In genomic region chr2:28680657-28681056, GRCh38 we compare ENCODE assay signal across 13 cellular contexts.
DNase-seq lines count a peak whose midpoint lies in the region; ATAC-seq, FAIRE-seq and TF ChIP-seq lines count a peak whose summit lies in the region.
"Had no signal": no experiment of that assay in that cellular context is flagged by ENCODE, and none has a peak within 500 bp of the region (broad histone marks: within the 10 kb centered on the region; RNA-seq: fewer than 3 reads in every experiment).

No MANE protein-coding gene starts in this region.

- H3K27me3 Mint-ChIP-seq in MCF 10A (ENCODE audit: insufficient read depth, unreplicated experiment): no peaks in the 10 kb centered on the region
- no peaks in the 10 kb centered on the region for H3K27me3 Mint-ChIP-seq in activated CD8-positive, alpha-beta T cell treated with anti-CD3 and anti-CD28 coated beads for 36 hours

- no peak overlapping the region for H3K9ac ChIP-seq in keratinocyte (ENCODE audit: control insufficient read depth, extremely low read depth, insufficient read depth, low read length)

- H3K9me1 ChIP-seq in keratinocyte (ENCODE audit: control insufficient read depth, extremely low read depth, insufficient read depth, low read length): no peaks in the 10 kb centered on the region

- TF ChIP-seq EP300 in suprapubic skin (IDR thresholded peaks at IDR 0.05): no peak

- H3K4me3 ChIP-seq in breast epithelium: no peak overlapping the region
- no peak overlapping the region for H3K4me3 ChIP-seq in keratinocyte (ENCODE audit: control insufficient read depth in 2 of 3, extremely low read depth in 1 of 3, insufficient read depth in 2 of 3, low read depth in 1 of 3, low read length in 3 of 3)
- H3K4me3 ChIP-seq in suprapubic skin: no peak overlapping the region

- DNase-seq in breast epithelium (ENCODE audit: low spot score in 2 of 2): peak in 1 of 2 donors; percentile 45
- no peak for DNase-seq in MCF 10A (ENCODE audit: unreplicated experiment)
- no peak for DNase-seq in activated CD8-positive, alpha-beta T cell treated with anti-CD3 and anti-CD28 coated beads for 36 hours
- no peak for DNase-seq in keratinocyte (ENCODE audit: low read depth, low spot score)
- DNase-seq in suprapubic skin (ENCODE audit: low spot score in 2 of 2): no peak
- DNase-seq in KG1 (lab: John Stamatoyannopoulos, UW): no peak
- DNase-seq in NCI-H446 (lab: John Stamatoyannopoulos, UW): no peak
- DNase-seq: AML-193, erythroblast, NCI-H1105, NCI-H510A had no signal

- intact Hi-C loops in breast epithelium (cut with DNase I; ENCODE audit: low total_unique reads) (no loop called here), MCF 10A (cut with micrococcal nuclease) (no loop called here)
- intact Hi-C loops in activated CD8-positive, alpha-beta T cell treated with anti-CD3 and anti-CD28 coated beads for 36 hours (cut with micrococcal nuclease): loop anchor here (5.0 kb wide), 1 partner anchor 58 kb away; no protein-coding TSS in a partner anchor

- TF ChIP-seq CTCF in breast epithelium (IDR thresholded peaks at IDR 0.05) (no peak), MCF 10A (IDR thresholded peaks at IDR 0.05; ENCODE audit: unreplicated experiment) (no peak), keratinocyte (optimal IDR thresholded peaks at IDR 0.05 in 1 of 3, IDR thresholded peaks at IDR 0.05 in 1 of 3, conservative IDR thresholded peaks at IDR 0.05 in 1 of 3; ENCODE audit: extremely low read depth in 1 of 3, insufficient read depth in 2 of 3, low read length in 3 of 3) (no peak), suprapubic skin (IDR thresholded peaks at IDR 0.05) (no peak)
- no peak for TF ChIP-seq CTCF in activated CD8-positive, alpha-beta T cell treated with anti-CD3 and anti-CD28 coated beads for 36 hours (IDR thresholded peaks at IDR 0.05)

- CTCF ChIA-PET in MCF 10A (lab: Yijun Ruan, JAX): interaction anchor here (0.6 kb wide), 1 partner anchor 36 kb away, joined by 3 read pairs; no protein-coding TSS in a partner anchor
- CTCF ChIA-PET in activated CD8-positive, alpha-beta T cell treated with anti-CD3 and anti-CD28 coated beads for 36 hours (lab: Charles Lee): no interaction called here

- H3K9me3 ChIP-seq in breast epithelium: no peaks in the 10 kb centered on the region
- H3K9me3 ChIP-seq in keratinocyte (ENCODE audit: control insufficient read depth, low read depth, low read length): no peaks in the 10 kb centered on the region
- H3K9me3 ChIP-seq in suprapubic skin: no peaks in the 10 kb centered on the region

- BruUV-seq in MCF 10A (replicated peaks; lab: Mats Ljungman, UMichigan): no TSS peak

- no peak for FAIRE-seq in keratinocyte (lab: Jason Lieb, UNC)
- FAIRE-seq: TTC549 had no signal

- peaks cover 4% of the 10 kb centered on the region for H3K36me3 Mint-ChIP-seq in MCF 10A (ENCODE audit: insufficient read depth, unreplicated experiment)
- no peaks in the 10 kb centered on the region for H3K36me3 Mint-ChIP-seq in activated CD8-positive, alpha-beta T cell treated with anti-CD3 and anti-CD28 coated beads for 36 hours (ENCODE audit: low read depth)

- H3K4me1 ChIP-seq in breast epithelium (peaks cover 2 to 21% of the 10 kb centered on the region in 2 donors), keratinocyte (ENCODE audit: control insufficient read depth, extremely low read depth, insufficient read depth, low read length) (peaks cover 28% of the 10 kb centered on the region), suprapubic skin (peaks cover 37% of the 10 kb centered on the region)

- no peak for ATAC-seq in activated CD8-positive, alpha-beta T cell treated with anti-CD3 and anti-CD28 coated beads for 36 hours
- no peak for ATAC-seq in GM19324 (IDR thresholded peaks at IDR 0.05; ENCODE audit: low FRiP score, unreplicated experiment)

- H4K20me1 ChIP-seq in keratinocyte (ENCODE audit: control insufficient read depth, extremely low read depth, insufficient read depth, low read length): no peaks in the 10 kb centered on the region

- H3K27ac ChIP-seq in breast epithelium (peak overlapping the region; percentile 90 to 92), keratinocyte (ENCODE audit: control insufficient read depth, insufficient read depth, low read length) (peak overlapping the region; percentile 70), suprapubic skin (peak overlapping the region; percentile 52)

- H2AFZ ChIP-seq in keratinocyte (ENCODE audit: control insufficient read depth, low read length): peak overlapping the region; percentile 50

- H3K4me1 Mint-ChIP-seq in MCF 10A (ENCODE audit: insufficient read depth, unreplicated experiment): peaks cover 13% of the 10 kb centered on the region
- peaks cover 40% of the 10 kb centered on the region for H3K4me1 Mint-ChIP-seq in activated CD8-positive, alpha-beta T cell treated with anti-CD3 and anti-CD28 coated beads for 36 hours (ENCODE audit: low read depth)

- no peak overlapping the region for H3K4me3 Mint-ChIP-seq in MCF 10A (ENCODE audit: unreplicated experiment)
- H3K4me3 Mint-ChIP-seq in activated CD8-positive, alpha-beta T cell treated with anti-CD3 and anti-CD28 coated beads for 36 hours: no peak overlapping the region

- H3K27me3 ChIP-seq in breast epithelium: no peaks in the 10 kb centered on the region
- H3K27me3 ChIP-seq in keratinocyte (ENCODE audit: control insufficient read depth, extremely low read depth, insufficient read depth, low read length): no peaks in the 10 kb centered on the region
- no peaks in the 10 kb centered on the region for H3K27me3 ChIP-seq in suprapubic skin

- POLR2A ChIA-PET in MCF 10A (lab: Yijun Ruan, JAX): no interaction called here
- POLR2A ChIA-PET in activated CD8-positive, alpha-beta T cell treated with anti-CD3 and anti-CD28 coated beads for 36 hours (lab: Charles Lee): interaction anchor here (1.2 to 2.0 kb wide), 2 partner anchors 56 to 72 kb away, joined by 4 to 5 read pairs; partner anchors contain the start of gene PPP1CB

- no peaks in the 10 kb centered on the region for H3K9me3 Mint-ChIP-seq in MCF 10A (ENCODE audit: unreplicated experiment)
- H3K9me3 Mint-ChIP-seq in activated CD8-positive, alpha-beta T cell treated with anti-CD3 and anti-CD28 coated beads for 36 hours: no peaks in the 10 kb centered on the region

- H3K27ac Mint-ChIP-seq in MCF 10A (ENCODE audit: low read depth, unreplicated experiment): no peak overlapping the region
- H3K27ac Mint-ChIP-seq in activated CD8-positive, alpha-beta T cell treated with anti-CD3 and anti-CD28 coated beads for 36 hours: peak overlapping the region; percentile 95

- dilution Hi-C loops in keratinocyte (cut with MboI; ENCODE audit: extremely low pct_ligation_motif_present, low sequenced_read_pairs): no loop called here

- H3K4me2 ChIP-seq in keratinocyte (ENCODE audit: control insufficient read depth, extremely low read depth, insufficient read depth, low read depth, low read length): peak overlapping the region; percentile 41

- H3K79me2 ChIP-seq in keratinocyte (ENCODE audit: control insufficient read depth, insufficient read depth, low read length): no peaks in the 10 kb centered on the region

- H3K36me3 ChIP-seq in breast epithelium (no peaks in the 10 kb centered on the region), keratinocyte (ENCODE audit: control insufficient read depth in 2 of 2, extremely low read depth in 1 of 2, insufficient read depth in 2 of 2, low read length in 2 of 2) (no peaks in the 10 kb centered on the region), suprapubic skin (no peaks in the 10 kb centered on the region)

- 100% methylated on average over 6 of the region's 6 CpGs for WGBS in suprapubic skin

- TF ChIP-seq POLR2A in breast epithelium (IDR thresholded peaks at IDR 0.05) (no peak), suprapubic skin (IDR thresholded peaks at IDR 0.05) (no peak)
